ENCODE assay signal across 1 cellular context in genomic region chr10:32943854-32944661, GRCh38.
A peak's percentile ranks its signal among the peaks of the same experiment; 100 is the strongest.
TF ChIP-seq lines count a peak whose summit lies in the region.

No MANE protein-coding gene starts in this region.

TF ChIP-seq in HepG2, 621 proteins besides CTCF, POLR2A, EP300 and RAD21 (continued from another document and continues in another):
- TF ChIP-seq ZBTB4 (CRISPR knock-in tag; IDR thresholded peaks at IDR 0.05; ENCODE audit: borderline replicate concordance) = no peak
- TF ChIP-seq NR2F2 (IDR thresholded peaks at IDR 0.05; ENCODE audit: borderline replicate concordance, low read depth) = no peak
- no peak for TF ChIP-seq U2AF2 (IDR thresholded peaks at IDR 0.05; ENCODE audit: low read depth, low read length)
- TF ChIP-seq ZNF367 (CRISPR knock-in tag; IDR thresholded peaks at IDR 0.05; ENCODE audit: borderline replicate concordance) = no peak
- TF ChIP-seq ZNF800 (CRISPR knock-in tag; IDR thresholded peaks at IDR 0.05) = no peak
- TF ChIP-seq SKI (IDR thresholded peaks at IDR 0.05; ENCODE audit: partially characterized antibody) = peak; percentile 47
- TF ChIP-seq ZNF251 (CRISPR knock-in tag; IDR thresholded peaks at IDR 0.05) = no peak
- TF ChIP-seq ZNF598 (CRISPR knock-in tag; IDR thresholded peaks at IDR 0.05; ENCODE audit: borderline replicate concordance) = peak; percentile 96
- TF ChIP-seq SMAD1 (CRISPR knock-in tag; IDR thresholded peaks at IDR 0.05; ENCODE audit: borderline replicate concordance, low read depth) = 0 out of 2 replicates have a peak, but pooled peaks have one; percentile 56
- no peak for TF ChIP-seq CEBPZ (IDR thresholded peaks at IDR 0.05; ENCODE audit: low read length)
- TF ChIP-seq ZNF101 (CRISPR knock-in tag; IDR thresholded peaks at IDR 0.05; ENCODE audit: borderline replicate concordance, low read depth) = no peak
- TF ChIP-seq IRF2 (CRISPR knock-in tag; IDR thresholded peaks at IDR 0.05) = 0 out of 2 replicates have a peak, but pooled peaks have one; percentile 66
- no peak for TF ChIP-seq MYPOP (CRISPR knock-in tag; IDR thresholded peaks at IDR 0.05)
- no peak for TF ChIP-seq PRDM4 (CRISPR knock-in tag; IDR thresholded peaks at IDR 0.05; ENCODE audit: borderline replicate concordance)
- no peak for TF ChIP-seq ZFP62 (CRISPR knock-in tag; IDR thresholded peaks at IDR 0.05)
- no peak for TF ChIP-seq ZNF546 (CRISPR knock-in tag; conservative IDR thresholded peaks at IDR 0.05)
- no peak for TF ChIP-seq ZNF660 (CRISPR knock-in tag; IDR thresholded peaks at IDR 0.05; ENCODE audit: borderline replicate concordance, low read depth)
- no peak for TF ChIP-seq GATA4 (IDR thresholded peaks at IDR 0.05; ENCODE audit: borderline replicate concordance, low read depth)
- TF ChIP-seq ATF2 (CRISPR knock-in tag; IDR thresholded peaks at IDR 0.05) = peak; percentile 48; the same call in 1 of the 2 replicates
- TF ChIP-seq CENPBD1 (CRISPR knock-in tag; IDR thresholded peaks at IDR 0.05; ENCODE audit: borderline replicate concordance, low read depth) = no peak
- no peak for TF ChIP-seq ZNF225 (CRISPR knock-in tag; IDR thresholded peaks at IDR 0.05)
- 0 out of 2 replicates have a peak, but pooled peaks have one; percentile 53 for TF ChIP-seq ZNF274 (CRISPR knock-in tag; IDR thresholded peaks at IDR 0.05)
- TF ChIP-seq ZNF253 (CRISPR knock-in tag; IDR thresholded peaks at IDR 0.05; ENCODE audit: borderline replicate concordance) = no peak
- peak; percentile 65 for TF ChIP-seq TBX2 (CRISPR knock-in tag; IDR thresholded peaks at IDR 0.05; ENCODE audit: borderline replicate concordance)
- TF ChIP-seq EEA1 (CRISPR knock-in tag; IDR thresholded peaks at IDR 0.05; ENCODE audit: borderline replicate concordance) = no peak
- TF ChIP-seq ZNF547 (CRISPR knock-in tag; IDR thresholded peaks at IDR 0.05) = peak; percentile 86
- TF ChIP-seq KDM6A (CRISPR knock-in tag; IDR thresholded peaks at IDR 0.05; ENCODE audit: low read depth) = no peak
- TF ChIP-seq MTA3 (CRISPR knock-in tag; IDR thresholded peaks at IDR 0.05) = no peak
- TF ChIP-seq RELA (CRISPR knock-in tag; IDR thresholded peaks at IDR 0.05) = no peak
- no peak for TF ChIP-seq CHCHD3 (CRISPR knock-in tag; IDR thresholded peaks at IDR 0.05)
- no peak for TF ChIP-seq DPF2 (CRISPR knock-in tag; IDR thresholded peaks at IDR 0.05; ENCODE audit: borderline replicate concordance, low read depth)
- no peak for TF ChIP-seq SRF (IDR thresholded peaks at IDR 0.05; ENCODE audit: low read depth, low read length)
- peak; percentile 81; the same call in 1 of the 2 replicates for TF ChIP-seq ZFP37 (CRISPR knock-in tag; IDR thresholded peaks at IDR 0.05; ENCODE audit: borderline replicate concordance)
- peak; percentile 75 for TF ChIP-seq ELF3 (CRISPR knock-in tag; IDR thresholded peaks at IDR 0.05)
- peak; percentile 66; the same call in 1 of the 2 replicates for TF ChIP-seq GABPB1 (CRISPR knock-in tag; IDR thresholded peaks at IDR 0.05)
- peak; percentile 75 for TF ChIP-seq IKZF4 (CRISPR knock-in tag; IDR thresholded peaks at IDR 0.05; ENCODE audit: borderline replicate concordance, low read depth, not compliant biosample characterization)
- TF ChIP-seq THRA (CRISPR knock-in tag; IDR thresholded peaks at IDR 0.05; ENCODE audit: borderline replicate concordance) = no peak; the same call in 1 of the 2 replicates
- TF ChIP-seq BORCS8-MEF2B (CRISPR knock-in tag; IDR thresholded peaks at IDR 0.05) = peak; percentile 66; the same call in 1 of the 2 replicates
- TF ChIP-seq MYC (CRISPR knock-in tag; IDR thresholded peaks at IDR 0.05; ENCODE audit: borderline replicate concordance) = peak; percentile 67; the same call in 1 of the 2 replicates
- peak; percentile 83; the same call in 1 of the 2 replicates for TF ChIP-seq KDM5B (CRISPR knock-in tag; IDR thresholded peaks at IDR 0.05; ENCODE audit: borderline replicate concordance)
- no peak for TF ChIP-seq NFRKB (IDR thresholded peaks at IDR 0.05)
- TF ChIP-seq ZNF83 (CRISPR knock-in tag; IDR thresholded peaks at IDR 0.05; ENCODE audit: borderline replicate concordance) = 0 out of 2 replicates have a peak, but pooled peaks have one; percentile 71
- peak; percentile 34 for TF ChIP-seq FOSL2 (CRISPR knock-in tag; IDR thresholded peaks at IDR 0.05)
- TF ChIP-seq TOE1 (CRISPR knock-in tag; IDR thresholded peaks at IDR 0.05) = 0 out of 2 replicates have a peak, but pooled peaks have one; percentile 23
- TF ChIP-seq ZFP1 (CRISPR knock-in tag; IDR thresholded peaks at IDR 0.05) = peak; percentile 48; the same call in 1 of the 2 replicates
- no peak for TF ChIP-seq TP53 (CRISPR knock-in tag; conservative IDR thresholded peaks at IDR 0.05)
- TF ChIP-seq ZC3H13 (CRISPR knock-in tag; IDR thresholded peaks at IDR 0.05) = no peak
- no peak for TF ChIP-seq ZNF616 (CRISPR knock-in tag; IDR thresholded peaks at IDR 0.05; ENCODE audit: low read depth)
- TF ChIP-seq HOXA3 (CRISPR knock-in tag; IDR thresholded peaks at IDR 0.05) = peak; percentile 65; the same call in 1 of the 2 replicates
- TF ChIP-seq SMAD9 (CRISPR knock-in tag; IDR thresholded peaks at IDR 0.05) = no peak
- TF ChIP-seq U2AF1 (optimal IDR thresholded peaks at IDR 0.05; ENCODE audit: low read depth, low read length) = peak; percentile 22
- no peak for TF ChIP-seq GPN1 (CRISPR knock-in tag; IDR thresholded peaks at IDR 0.05; ENCODE audit: borderline replicate concordance)
- TF ChIP-seq SMYD3 (CRISPR knock-in tag; IDR thresholded peaks at IDR 0.05) = peak; percentile 89; the same call in 1 of the 2 replicates
- TF ChIP-seq MATR3 (CRISPR knock-in tag; IDR thresholded peaks at IDR 0.05) = no peak
- TF ChIP-seq ZNF256 (CRISPR knock-in tag; conservative IDR thresholded peaks at IDR 0.05) = no peak
